ENCODE assay signal across 9 cellular contexts in genomic region chr20:49913399-49914047, GRCh38. TPM values are rescaled to one million over a fixed set of nuclear protein-coding genes. Genes with fewer than 3 reads are reported as not detected.
DNase-seq lines count a peak whose midpoint lies in the region; ATAC-seq, FAIRE-seq and TF ChIP-seq lines count a peak whose summit lies in the region.
"Had no signal": no experiment of that assay in that cellular context is flagged by ENCODE, and none has a peak within 500 bp of the region (broad histone marks: within the 10 kb centered on the region; RNA-seq: fewer than 3 reads in every experiment).

No MANE protein-coding gene starts in this region.

- TF ChIP-seq CTCF in DND-41 (IDR thresholded peaks at IDR 0.05; ENCODE audit: borderline replicate concordance, extremely low read depth, low read length, poor library complexity, severe bottlenecking) = no peak
- no peak for TF ChIP-seq CTCF in PC-3 (conservative IDR thresholded peaks at IDR 0.05; ENCODE audit: low read depth, low read length)
- TF ChIP-seq CTCF in endodermal cell (conservative IDR thresholded peaks at IDR 0.05) = no peak
- TF ChIP-seq CTCF in osteocyte (IDR thresholded peaks at IDR 0.05) = no peak

- H3K4me1 Mint-ChIP-seq in endodermal cell (peaks cover 21% of the 10 kb centered on the region), osteocyte (ENCODE audit: unreplicated experiment) (peaks cover 36% of the 10 kb centered on the region)

- intact Hi-C loops in PC-3 (cut with micrococcal nuclease) = no loop called here

- H3K4me3 ChIP-seq in DND-41 (ENCODE audit: low read depth in 1 of 2, low read length in 2 of 2) = peak overlapping the region in 1 of 2 experiments; percentile 98; a peak in 2 of 4 replicates
- peak overlapping the region; percentile 81 for H3K4me3 ChIP-seq in PC-3 (ENCODE audit: low read length)
- peak overlapping the region; percentile 98 for H3K4me3 ChIP-seq in endodermal cell (ENCODE audit: low read length)

- H3K9me2 ChIP-seq in PC-3 (replicated peaks; ENCODE audit: low read length) = no peaks in the 10 kb centered on the region

- H3K27ac Mint-ChIP-seq in endodermal cell (peak overlapping the region; percentile 92), osteocyte (ENCODE audit: unreplicated experiment) (peak overlapping the region; percentile 90)

- H3K27me3 ChIP-seq in DND-41 (ENCODE audit: insufficient read depth, low read length, poor library complexity) = no peaks in the 10 kb centered on the region
- no peaks in the 10 kb centered on the region for H3K27me3 ChIP-seq in PC-3 (ENCODE audit: low read length)
- H3K27me3 ChIP-seq in endodermal cell (ENCODE audit: control insufficient read depth, insufficient read depth, low read length, poor library complexity, severe bottlenecking) = no peaks in the 10 kb centered on the region

- peaks cover 4% of the 10 kb centered on the region for H3K27me3 Mint-ChIP-seq in endodermal cell (ENCODE audit: insufficient read depth)
- no peaks in the 10 kb centered on the region for H3K27me3 Mint-ChIP-seq in osteocyte (ENCODE audit: unreplicated experiment)

- BruUV-seq in PC-3 (replicated peaks; lab: Mats Ljungman, UMichigan) = no TSS peak

- peaks cover 31% of the 10 kb centered on the region for H4K20me1 ChIP-seq in DND-41 (ENCODE audit: insufficient read depth, low read length)
- peaks cover 18% of the 10 kb centered on the region for H4K20me1 ChIP-seq in PC-3 (ENCODE audit: low read length)

- DNase-seq in DND-41 (no peak), PC-3 (no peak), endodermal cell (no peak), osteocyte (ENCODE audit: extremely low spot score, unreplicated experiment) (no peak), T1000 (lab: John Stamatoyannopoulos, UW) (no peak), SW480 (ENCODE audit: low spot score) (no peak), HTR-8/SVneo (ENCODE audit: insufficient read length, low spot score) (no peak)
- DNase-seq: activated gamma-delta T cell had no signal

- H3K9me3 ChIP-seq in DND-41 (ENCODE audit: insufficient read depth, low read length, severe bottlenecking) (no peaks in the 10 kb centered on the region), PC-3 (ENCODE audit: low read length) (no peaks in the 10 kb centered on the region), endodermal cell (ENCODE audit: control insufficient read depth, low read length) (no peaks in the 10 kb centered on the region)

- peaks cover 2% of the 10 kb centered on the region for H3K9me3 Mint-ChIP-seq in endodermal cell
- no peaks in the 10 kb centered on the region for H3K9me3 Mint-ChIP-seq in osteocyte (ENCODE audit: unreplicated experiment)

- POLR2A ChIA-PET in PC-3 (lab: Charles Lee; ENCODE audit: unreplicated experiment) = no interaction called here

- CTCF ChIA-PET in PC-3 (lab: Charles Lee) = interaction anchor here (0.5 kb wide), 1 partner anchor 66 kb away, joined by 5 read pairs; no protein-coding TSS in a partner anchor

- H2AFZ ChIP-seq in DND-41 (ENCODE audit: low read depth, low read length) (no peak overlapping the region), PC-3 (ENCODE audit: low read length) (no peak overlapping the region)

- H3K4me1 ChIP-seq in DND-41 (ENCODE audit: insufficient read depth, low read length) (peaks cover 31% of the 10 kb centered on the region), PC-3 (ENCODE audit: insufficient read depth, low read length) (peaks cover 23% of the 10 kb centered on the region), endodermal cell (ENCODE audit: control insufficient read depth, insufficient read depth, low read length) (peaks cover 6% of the 10 kb centered on the region)

- 94% methylated on average over 10 to 16 of the region's 16 CpGs for WGBS in endodermal cell (ENCODE audit: insufficient coverage in 1 of 2, insufficient read length in 1 of 2), 2 experiments

- ATAC-seq in DND-41 (ENCODE audit: insufficient read depth, low read depth) (no peak), PC-3 (no peak), HG02763 (IDR thresholded peaks at IDR 0.05; ENCODE audit: unreplicated experiment) (no peak)

- H3F3A ChIP-seq in PC-3 (ENCODE audit: low read length, unreplicated experiment) = no peaks in the 10 kb centered on the region

- H3K4me2 ChIP-seq in DND-41 (ENCODE audit: insufficient read depth, low read length) (peak overlapping the region; percentile 95), PC-3 (ENCODE audit: low read length) (peak overlapping the region; percentile 98)

- peaks cover 59% of the 10 kb centered on the region for H3K79me2 ChIP-seq in DND-41 (ENCODE audit: insufficient read depth, low read length)
- H3K79me2 ChIP-seq in PC-3 (ENCODE audit: low read length) = peaks cover 69% of the 10 kb centered on the region

- no peak overlapping the region for H3K27ac ChIP-seq in DND-41 (ENCODE audit: low read length)
- H3K27ac ChIP-seq in PC-3 (ENCODE audit: low read length) = no peak overlapping the region
- H3K27ac ChIP-seq in endodermal cell (ENCODE audit: low read depth, low read length) = no peak overlapping the region

- FAIRE-seq in HTR-8/SVneo (lab: Jason Lieb, UNC) = no peak

- H3K9ac ChIP-seq in DND-41 (ENCODE audit: low read depth, low read length) (peak overlapping the region; percentile 68; the same call in 1 of the 2 replicates), PC-3 (ENCODE audit: low read length) (no peak overlapping the region), endodermal cell (ENCODE audit: extremely low read depth, low read length, poor library complexity, severe bottlenecking) (peak overlapping the region; percentile 97)

- H3K36me3 Mint-ChIP-seq in endodermal cell (ENCODE audit: low read depth) (peaks cover under 1% of the 10 kb centered on the region), osteocyte (ENCODE audit: unreplicated experiment) (peaks cover 4% of the 10 kb centered on the region)

- H3K4me3 Mint-ChIP-seq in endodermal cell (peak overlapping the region; percentile 86), osteocyte (ENCODE audit: unreplicated experiment) (peak overlapping the region; percentile 98)

- peaks cover 7% of the 10 kb centered on the region for H3K36me3 ChIP-seq in DND-41 (ENCODE audit: insufficient read depth, low read length)
- H3K36me3 ChIP-seq in PC-3 (ENCODE audit: low read depth, low read length) = peaks cover 12% of the 10 kb centered on the region; the same call in 1 of the 2 replicates
- peaks cover 16% of the 10 kb centered on the region for H3K36me3 ChIP-seq in endodermal cell (ENCODE audit: control insufficient read depth, insufficient read depth, low read length)

RNA-seq across cellular contexts. Expression of gene SPATA2, which starts 1.8 kb away (rescaled TPM):
- total RNA-seq in PC-3 (2014; rRNA removed) = 7.4 and 8.1 TPM in 2 replicates
- total RNA-seq in endodermal cell = 10 to 100 TPM in 1 of 2 donors, 1 to 10 TPM in 1; 8.6 to 10.4 TPM
- 10.2 TPM for polyA plus RNA-seq in endodermal cell (2013, experiment 1 of 2)
- polyA plus RNA-seq in endodermal cell (2013, experiment 2 of 2) = 8.3 TPM
- total RNA-seq in osteocyte = 6.6 and 7.1 TPM in 2 replicates

RNA-seq across cellular contexts. Expression of gene RNF114, which starts 22.7 kb away (rescaled TPM):
- 106 and 133 TPM in 2 replicates for total RNA-seq in PC-3 (2014; rRNA removed)
- 10 to 100 TPM; 48.8 to 52.5 TPM for total RNA-seq in endodermal cell
- polyA plus RNA-seq in endodermal cell (2013, experiment 1 of 2) = 91.4 TPM
- polyA plus RNA-seq in endodermal cell (2013, experiment 2 of 2) = 92.1 TPM
- total RNA-seq in osteocyte = 64.9 and 65.1 TPM in 2 replicates
